Comparison of ENCODE assay signal across 26 cellular contexts in genomic region chr12:2348477-2348852, GRCh38.
DNase-seq lines count a peak whose midpoint lies in the region; ATAC-seq and TF ChIP-seq lines count a peak whose summit lies in the region.
"Had no signal": no experiment of that assay in that cellular context is flagged by ENCODE, and none has a peak within 500 bp of the region (broad histone marks: within the 10 kb centered on the region; RNA-seq: fewer than 3 reads in every experiment).

No MANE protein-coding gene starts in this region.

- H3K27me3 ChIP-seq in right cardiac atrium (ENCODE audit: control insufficient read depth, insufficient read depth) (no peaks in the 10 kb centered on the region), sigmoid colon (no peaks in the 10 kb centered on the region), aorta (ENCODE audit: control insufficient read depth in 1 of 2, insufficient read depth in 2 of 2, low read length in 1 of 2) (no peaks in the 10 kb centered on the region)
- H3K27me3 ChIP-seq: left lung, MG63 had no signal

- H3K4me3 ChIP-seq in right cardiac atrium (ENCODE audit: low read length) (no peak overlapping the region), sigmoid colon (no peak overlapping the region), aorta (ENCODE audit: low read length in 2 of 2) (no peak overlapping the region)
- H3K4me3 ChIP-seq: K562, left lung, MG63 had no signal

- TF ChIP-seq EP300 in sigmoid colon (IDR thresholded peaks at IDR 0.05): no peak

- no peak overlapping the region for H3K27ac ChIP-seq in right cardiac atrium (ENCODE audit: low read length)
- H3K27ac ChIP-seq in sigmoid colon: peak overlapping the region; percentile 77 to 94 (median 84)
- peak overlapping the region; percentile 72 to 78 for H3K27ac ChIP-seq in aorta (ENCODE audit: low read depth in 1 of 2, low read length in 2 of 2)
- H3K27ac ChIP-seq: 22Rv1, left lung, RWPE1 had no signal

- TF ChIP-seq CTCF in sigmoid colon (IDR thresholded peaks at IDR 0.05): no peak

- H3K4me1 ChIP-seq in right cardiac atrium (ENCODE audit: control insufficient read depth, insufficient read depth, low read length) (peaks cover 23% of the 10 kb centered on the region), sigmoid colon (peaks cover 0 to 84% (median 74%) of the 10 kb centered on the region in 4 donors), aorta (ENCODE audit: control insufficient read depth in 1 of 2, insufficient read depth in 2 of 2, low read length in 2 of 2) (peaks cover 6 to 12% of the 10 kb centered on the region in 2 donors)

- no peaks in the 10 kb centered on the region for H3K36me3 ChIP-seq in sigmoid colon
- no peaks in the 10 kb centered on the region for H3K36me3 ChIP-seq in aorta (ENCODE audit: control insufficient read depth in 1 of 2, insufficient read depth in 2 of 2, low read length in 1 of 2)
- H3K36me3 ChIP-seq: left lung, MG63 had no signal

- DNase-seq in Right ventricle myocardium inferior (ENCODE audit: missing footprints) (no peak), right cardiac atrium (no peak), hepatic stellate cell (ENCODE audit: low spot score) (peak; percentile 70), sigmoid colon (no peak), aorta (no peak)
- no peak for DNase-seq in activated CD4-positive, alpha-beta T cell treated with anti-CD3 and anti-CD28 coated beads, Interleukin-2, amount 50 U/mL, for 4 hours
- DNase-seq: activated CD4-positive, alpha-beta T cell treated with anti-CD3 and anti-CD28 coated beads for 4 hours; activated naive CD4-positive, alpha-beta T cell treated with anti-CD3 and anti-CD28 coated beads for 36 hours; activated T-cell treated with anti-CD3 and anti-CD28 coated beads, Interleukin-2, amount 50 U/mL, for 72 hours; DMS153; HFFc6; left lung; MG63; NCI-H1417 treated with DMSO at 0.1 percent for 48 hours; NCI-H2081 treated with DMSO at 0.1 percent for 48 hours; NCI-H345; NCI-H774; nephron progenitor cell; small intestine; stimulated activated CD4-positive, alpha-beta T cell treated with anti-CD3 and anti-CD28 coated beads, Interleukin-2, amount 100 ng/mL, for 24 hours had no signal

- no peaks in the 10 kb centered on the region for H3K9me3 ChIP-seq in right cardiac atrium (ENCODE audit: control insufficient read depth, low read length)
- H3K9me3 ChIP-seq in sigmoid colon: no peaks in the 10 kb centered on the region
- no peaks in the 10 kb centered on the region for H3K9me3 ChIP-seq in aorta (ENCODE audit: control insufficient read depth, low read length)
- H3K9me3 ChIP-seq: left lung, MG63 had no signal

- WGBS in right cardiac atrium: 67% methylated on average over 11 of the region's 11 CpGs
- WGBS in sigmoid colon, 2 donors: 74 to 83% methylated on average over 11 of the region's 11 CpGs
- WGBS in aorta, 2 donors: 6% methylated on average over 11 of the region's 11 CpGs

- peak; percentile 8 for ATAC-seq in Right ventricle myocardium inferior
- ATAC-seq in right cardiac atrium: no peak
- ATAC-seq in aorta (ENCODE audit: low FRiP score): peak; percentile 41
- no peak for ATAC-seq in HG02588 (IDR thresholded peaks at IDR 0.05; ENCODE audit: unreplicated experiment)
- no peak for ATAC-seq in HG03025 (IDR thresholded peaks at IDR 0.05; ENCODE audit: low FRiP score, unreplicated experiment)
- ATAC-seq: activated T-cell treated with anti-CD3 and anti-CD28 coated beads, Interleukin-2, amount 50 U/mL, for 72 hours; K562; left lung; SK-N-SH treated with all-trans-retinoic acid at 6 μM for 48 hours had no signal

- intact Hi-C loops in Right ventricle myocardium inferior (cut with DNase I) (no loop called here), right cardiac atrium (cut with DNase I) (no loop called here), sigmoid colon (cut with DNase I) (no loop called here), aorta (cut with DNase I) (loop anchor here in 1 of 2 donors (5.0 kb wide), 1 partner anchor 34 kb away; no protein-coding TSS in a partner anchor)

- no peak for TF ChIP-seq POLR2A in sigmoid colon (IDR thresholded peaks at IDR 0.05)

Comparison
In these comparisons a context has a peak if more than half of its experiments do, and no peak if none do; other contexts are left out.
1. ATAC-seq: peak in Right ventricle myocardium inferior (single experiment) and aorta (single experiment); none in right cardiac atrium (0 of 2), HG02588 (single experiment) and HG03025 (single experiment).